In the genomic region with DNA sequence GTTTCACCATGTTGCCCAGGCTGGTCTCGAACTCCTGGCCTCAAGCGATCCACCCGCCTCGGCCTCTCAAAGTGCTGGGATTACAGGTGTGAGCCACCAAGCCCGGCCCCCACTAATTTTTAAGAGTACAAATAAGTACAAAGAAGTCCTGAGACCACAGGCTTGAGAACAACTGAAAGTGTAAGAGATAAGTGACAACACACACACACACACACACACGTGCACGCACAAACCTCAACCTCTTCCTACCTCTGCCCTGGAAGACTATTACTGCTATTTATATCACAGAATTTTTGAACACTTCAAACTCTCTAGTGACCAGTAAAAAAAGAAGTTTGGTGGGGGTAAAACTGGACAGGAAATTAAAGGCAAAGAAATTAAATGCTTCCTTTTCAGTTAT, we compare ENCODE assay signal across 19 cellular contexts. TPM values are rescaled to one million over a fixed set of nuclear protein-coding genes. Genes with fewer than 3 reads are reported as not detected.
A peak's percentile ranks its signal among the peaks of the same experiment; 100 is the strongest.
DNase-seq lines count a peak whose midpoint lies in the region; ATAC-seq and TF ChIP-seq lines count a peak whose summit lies in the region.
"Had no signal": no experiment of that assay in that cellular context is flagged by ENCODE, and none has a peak within 500 bp of the region (broad histone marks: within the 10 kb centered on the region; RNA-seq: fewer than 3 reads in every experiment).

No MANE protein-coding gene starts in this region.

- dilution Hi-C loops in IMR-90 (cut with HindIII; ENCODE audit: low sequenced_read_pairs, unreplicated experiment), result no loop called here

- peaks cover 24% of the 10 kb centered on the region for H3K36me3 Mint-ChIP-seq in activated naive CD4-positive, alpha-beta T cell treated with anti-CD3 and anti-CD28 coated beads, Interleukin-2, amount 10 ng/mL, durations not matched to agents 7 days and 5 days
- peaks cover 0 to 17% of the 10 kb centered on the region in 2 donors for H3K36me3 Mint-ChIP-seq in activated naive CD4-positive, alpha-beta T cell treated with anti-CD3 and anti-CD28 coated beads, Interleukin-2, amount 50 U/mL, for 72 hours
- H3K36me3 Mint-ChIP-seq in activated naive CD8-positive, alpha-beta T cell treated with anti-CD3 and anti-CD28 coated beads, Interleukin-2, amount 10 ng/mL, durations not matched to agents 7 days and 5 days, result peaks cover 13% of the 10 kb centered on the region
- peaks cover 8% of the 10 kb centered on the region for H3K36me3 Mint-ChIP-seq in progenitor cell of endocrine pancreas (ENCODE audit: insufficient read depth)

- H3K27me3 Mint-ChIP-seq in activated naive CD4-positive, alpha-beta T cell treated with anti-CD3 and anti-CD28 coated beads, Interleukin-2, amount 10 ng/mL, durations not matched to agents 7 days and 5 days, result no peaks in the 10 kb centered on the region
- no peaks in the 10 kb centered on the region for H3K27me3 Mint-ChIP-seq in activated naive CD8-positive, alpha-beta T cell treated with anti-CD3 and anti-CD28 coated beads, Interleukin-2, amount 10 ng/mL, durations not matched to agents 7 days and 5 days
- H3K27me3 Mint-ChIP-seq in progenitor cell of endocrine pancreas, result no peaks in the 10 kb centered on the region

- H3K9me3 ChIP-seq in IMR-90 (ENCODE audit: control insufficient read depth, insufficient read depth, low read length), result no peaks in the 10 kb centered on the region
- H3K9me3 ChIP-seq: ovary had no signal

- H4K8ac ChIP-seq in IMR-90 (ENCODE audit: low read depth in 2 of 2, low read length in 2 of 2), result no peak overlapping the region

- H2BK120ac ChIP-seq in IMR-90 (ENCODE audit: low read depth, low read length), result no peak overlapping the region

- no peak overlapping the region for H2AK9ac ChIP-seq in IMR-90 (replicated peaks; ENCODE audit: low read depth, low read length, poor library complexity)

- H3K36me3 ChIP-seq in IMR-90 (ENCODE audit: control insufficient read depth, insufficient read depth, low read length), result no peaks in the 10 kb centered on the region
- H3K36me3 ChIP-seq: ovary had no signal

- H2BK5ac ChIP-seq in IMR-90 (ENCODE audit: low read depth, low read length, poor library complexity, severe bottlenecking), result no peak overlapping the region

- peaks cover 44% of the 10 kb centered on the region for H3K4me1 Mint-ChIP-seq in activated naive CD4-positive, alpha-beta T cell treated with anti-CD3 and anti-CD28 coated beads, Interleukin-2, amount 10 ng/mL, durations not matched to agents 7 days and 5 days
- peaks cover 22% of the 10 kb centered on the region for H3K4me1 Mint-ChIP-seq in activated naive CD8-positive, alpha-beta T cell treated with anti-CD3 and anti-CD28 coated beads, Interleukin-2, amount 10 ng/mL, durations not matched to agents 7 days and 5 days
- H3K4me1 Mint-ChIP-seq in progenitor cell of endocrine pancreas (ENCODE audit: low read depth), result peaks cover 11% of the 10 kb centered on the region

- H2BK20ac ChIP-seq in IMR-90 (ENCODE audit: low read depth, low read length), result no peak overlapping the region

- in situ Hi-C loops in IMR-90 (cut with MboI; ENCODE audit: low sequenced_read_pairs), result no loop called here
- in situ Hi-C loops in GM13977 (cut with MboI; ENCODE audit: low pct_unique_long_range_greater_than_20kb, low sequenced_read_pairs, unreplicated experiment), result no loop called here

- no peak overlapping the region for H3K4me2 ChIP-seq in IMR-90 (ENCODE audit: low read depth, low read length)

- no peak overlapping the region for H4K91ac ChIP-seq in IMR-90 (ENCODE audit: insufficient read depth, low read depth, low read length)

- H3K4me3 ChIP-seq in IMR-90 (ENCODE audit: insufficient read depth, low read depth, low read length), result no peak overlapping the region
- H3K4me3 ChIP-seq: dorsolateral prefrontal cortex, ovary, SK-N-MC had no signal

- no peak for TF ChIP-seq POLR2A in IMR-90 (IDR thresholded peaks at IDR 0.05; ENCODE audit: low read depth, low read length)

- intact Hi-C loops in IMR-90 (cut with micrococcal nuclease), result no loop called here

- no peak overlapping the region for H3K9ac ChIP-seq in IMR-90 (ENCODE audit: low read depth, low read length)

- TF ChIP-seq RAD21 in IMR-90 (IDR thresholded peaks at IDR 0.05; ENCODE audit: low read length), result no peak

- no TSS peak for BruUV-seq in IMR-90 (replicated peaks; lab: Mats Ljungman, UMichigan)

- H2AFZ ChIP-seq in IMR-90 (replicated peaks; ENCODE audit: low read length, poor library complexity), result no peak overlapping the region

- TF ChIP-seq CTCF in IMR-90 (conservative IDR thresholded peaks at IDR 0.05; ENCODE audit: low read depth, low read length) (no peak), progenitor cell of endocrine pancreas (IDR thresholded peaks at IDR 0.05; ENCODE audit: unreplicated experiment) (no peak), GM13977 (IDR thresholded peaks at IDR 0.05; ENCODE audit: extremely low read depth, insufficient read depth, missing control alignments) (no peak)

- no peak overlapping the region for H2BK15ac ChIP-seq in IMR-90 (ENCODE audit: low read depth, low read length)

- CTCF ChIA-PET in activated naive CD4-positive, alpha-beta T cell treated with anti-CD3 and anti-CD28 coated beads, Interleukin-2, amount 10 ng/mL, durations not matched to agents 7 days and 5 days (lab: Charles Lee), result no interaction called here
- CTCF ChIA-PET in IMR-90 (lab: Yijun Ruan, JAX), result no interaction called here

- no peak for ATAC-seq in activated naive CD4-positive, alpha-beta T cell treated with anti-CD3 and anti-CD28 coated beads, Interleukin-2, amount 50 U/mL, for 72 hours
- no peak for ATAC-seq in IMR-90 (ENCODE audit: low read depth)
- no peak for ATAC-seq in activated naive CD8-positive, alpha-beta T cell treated with anti-CD3 and anti-CD28 coated beads, Interleukin-2, amount 10 ng/mL, durations not matched to agents 7 days and 5 days (ENCODE audit: low read depth)
- no peak for ATAC-seq in HG03045 (IDR thresholded peaks at IDR 0.05; ENCODE audit: unreplicated experiment)
- ATAC-seq: Panc1 had no signal

- 0 out of 2 replicates have a peak overlapping the region, but pooled peaks have one; percentile 12 for H3K56ac ChIP-seq in IMR-90 (ENCODE audit: extremely low read depth, insufficient read depth, low read length)

- H3K4me1 ChIP-seq in IMR-90 (ENCODE audit: control insufficient read depth, insufficient read depth, low read length), result peaks cover 2% of the 10 kb centered on the region; the same call in 1 of the 2 replicates

- DNase-seq in activated naive CD4-positive, alpha-beta T cell treated with anti-CD3 and anti-CD28 coated beads, Interleukin-2, amount 10 ng/mL, durations not matched to agents 7 days and 5 days, result peak; percentile 25
- no peak for DNase-seq in activated naive CD4-positive, alpha-beta T cell treated with anti-CD3 and anti-CD28 coated beads, Interleukin-2, amount 50 U/mL, for 72 hours (ENCODE audit: low spot score in 2 of 2)
- DNase-seq in IMR-90, result no peak
- no peak for DNase-seq in activated naive CD8-positive, alpha-beta T cell treated with anti-CD3 and anti-CD28 coated beads, Interleukin-2, amount 10 ng/mL, durations not matched to agents 7 days and 5 days
- DNase-seq in progenitor cell of endocrine pancreas (ENCODE audit: low spot score, unreplicated experiment), result no peak
- DNase-seq in NCI-H2171 treated with DMSO at 0.1 percent for 48 hours (lab: John Stamatoyannopoulos, UW), result no peak
- DNase-seq in GM13977 (ENCODE audit: low spot score), result no peak
- DNase-seq: activated CD4-positive, alpha-beta T cell treated with anti-CD3 and anti-CD28 coated beads, Interleukin-2, amount 50 U/mL, for 1 hour; activated effector memory CD4-positive, alpha-beta T cell treated with Interleukin-2 at 50 U/mL for 16 hours; dorsolateral prefrontal cortex; GDM1; NCI-H2081; NCI-H526 treated with DMSO at 0.1 percent for 48 hours; ovary; stimulated activated CD4-positive, alpha-beta T cell treated with anti-CD3 and anti-CD28 coated beads, Interleukin-2, amount 100 ng/mL, for 48 hours had no signal

- H3K27me3 ChIP-seq in IMR-90 (ENCODE audit: control insufficient read depth, insufficient read depth, low read length), result peaks cover 2% of the 10 kb centered on the region; the same call in 1 of the 2 replicates
- H3K27me3 ChIP-seq: ovary had no signal

- H3K23ac ChIP-seq in IMR-90 (ENCODE audit: low read depth, low read length), result no peak overlapping the region

- peaks cover 3 to 14% of the 10 kb centered on the region in 2 experiments; a peak in 2 of 4 replicates for H3K79me1 ChIP-seq in IMR-90 (ENCODE audit: low read depth in 1 of 2, low read length in 2 of 2)

- H3K27ac ChIP-seq in IMR-90 (ENCODE audit: insufficient read depth, low read length), result no peak overlapping the region
- H3K27ac ChIP-seq: dorsolateral prefrontal cortex, ovary had no signal

- WGBS in IMR-90 (ENCODE audit: extremely low coverage in 2 of 2, insufficient read length in 1 of 2), 2 experiments, result no CpG with 5 or more reads among the region's 7 CpGs

- no peaks in the 10 kb centered on the region for H4K20me1 ChIP-seq in IMR-90 (ENCODE audit: insufficient read depth, low read length)

- no peak overlapping the region for H3K18ac ChIP-seq in IMR-90 (ENCODE audit: low read depth, low read length)

- H3K27ac Mint-ChIP-seq in activated naive CD4-positive, alpha-beta T cell treated with anti-CD3 and anti-CD28 coated beads, Interleukin-2, amount 10 ng/mL, durations not matched to agents 7 days and 5 days, result no peak overlapping the region
- H3K27ac Mint-ChIP-seq in activated naive CD4-positive, alpha-beta T cell treated with anti-CD3 and anti-CD28 coated beads, Interleukin-2, amount 50 U/mL, for 72 hours, result peak overlapping the region in 1 of 2 donors; percentile 84
- H3K27ac Mint-ChIP-seq in activated naive CD8-positive, alpha-beta T cell treated with anti-CD3 and anti-CD28 coated beads, Interleukin-2, amount 10 ng/mL, durations not matched to agents 7 days and 5 days, result no peak overlapping the region
- peak overlapping the region; percentile 20 for H3K27ac Mint-ChIP-seq in progenitor cell of endocrine pancreas

- H3K14ac ChIP-seq in IMR-90 (replicated peaks; ENCODE audit: low read depth, low read length), result no peak overlapping the region

- H4K5ac ChIP-seq in IMR-90 (ENCODE audit: low read depth, low read length), result no peak overlapping the region

- POLR2A ChIA-PET in IMR-90 (lab: Charles Lee; ENCODE audit: unreplicated experiment), result no interaction called here
- POLR2A ChIA-PET in activated naive CD8-positive, alpha-beta T cell treated with anti-CD3 and anti-CD28 coated beads, Interleukin-2, amount 10 ng/mL, durations not matched to agents 7 days and 5 days (lab: Charles Lee), result no interaction called here

- H3K9me1 ChIP-seq in IMR-90 (ENCODE audit: insufficient read depth, low read length), result no peaks in the 10 kb centered on the region; the same call in 1 of the 2 replicates

- no peak overlapping the region for H3K4me3 Mint-ChIP-seq in activated naive CD4-positive, alpha-beta T cell treated with anti-CD3 and anti-CD28 coated beads, Interleukin-2, amount 10 ng/mL, durations not matched to agents 7 days and 5 days
- H3K4me3 Mint-ChIP-seq in activated naive CD8-positive, alpha-beta T cell treated with anti-CD3 and anti-CD28 coated beads, Interleukin-2, amount 10 ng/mL, durations not matched to agents 7 days and 5 days, result peak overlapping the region; percentile 50
- no peak overlapping the region for H3K4me3 Mint-ChIP-seq in progenitor cell of endocrine pancreas (ENCODE audit: low read depth)

- H2AK5ac ChIP-seq in IMR-90 (ENCODE audit: low read depth, low read length), result no peak overlapping the region

- H3K9me3 Mint-ChIP-seq in activated naive CD4-positive, alpha-beta T cell treated with anti-CD3 and anti-CD28 coated beads, Interleukin-2, amount 10 ng/mL, durations not matched to agents 7 days and 5 days, result no peaks in the 10 kb centered on the region
- no peaks in the 10 kb centered on the region for H3K9me3 Mint-ChIP-seq in activated naive CD4-positive, alpha-beta T cell treated with anti-CD3 and anti-CD28 coated beads, Interleukin-2, amount 50 U/mL, for 72 hours
- H3K9me3 Mint-ChIP-seq in activated naive CD8-positive, alpha-beta T cell treated with anti-CD3 and anti-CD28 coated beads, Interleukin-2, amount 10 ng/mL, durations not matched to agents 7 days and 5 days, result no peaks in the 10 kb centered on the region
- H3K9me3 Mint-ChIP-seq in progenitor cell of endocrine pancreas (ENCODE audit: low read depth), result no peaks in the 10 kb centered on the region
- H3K9me3 Mint-ChIP-seq: IgD-negative memory B cell had no signal

- no peak overlapping the region for H3K4ac ChIP-seq in IMR-90 (ENCODE audit: low read depth, low read length)

RNA-seq across cellular contexts. Expression of gene KLHL15, which starts 7.5 kb away (rescaled TPM):
- total RNA-seq in activated naive CD4-positive, alpha-beta T cell treated with anti-CD3 and anti-CD28 coated beads, Interleukin-2, amount 50 U/mL, for 72 hours, result 10 to 100 TPM; 11.8 to 31.6 TPM
- total RNA-seq in IMR-90 (2012; rRNA removed), result 7.5 and 11.1 TPM in 2 replicates
- 2.0 and 2.4 TPM in 2 replicates for polyA plus RNA-seq in IMR-90 (2012; rRNA removed)
- 0.44 and 0.73 TPM in 2 replicates for polyA plus RNA-seq in IMR-90 (2012; cell fraction: cytosol; rRNA removed)
- polyA plus RNA-seq in IMR-90 (2012; cell fraction: nucleus; rRNA removed; ENCODE audit: low replicate concordance), result 0.47 and 6.5 TPM in 2 replicates
- 10 to 100 TPM; 12.2 to 14.3 TPM for total RNA-seq in activated naive CD8-positive, alpha-beta T cell treated with anti-CD3 and anti-CD28 coated beads, Interleukin-2, amount 10 ng/mL, durations not matched to agents 7 days and 5 days
- total RNA-seq in progenitor cell of endocrine pancreas, result 16.0 and 16.2 TPM in 2 replicates

RNA-seq across cellular contexts. Expression of gene EIF2S3, which starts 35.3 kb away (rescaled TPM):
- total RNA-seq in activated naive CD4-positive, alpha-beta T cell treated with anti-CD3 and anti-CD28 coated beads, Interleukin-2, amount 50 U/mL, for 72 hours, result 100 to 1,000 TPM; 232 to 306 TPM
- total RNA-seq in IMR-90 (2012; rRNA removed) (416 and 419 TPM in 2 replicates), progenitor cell of endocrine pancreas (473 and 501 TPM in 2 replicates)
- 71.8 and 97.9 TPM in 2 replicates for polyA plus RNA-seq in IMR-90 (2012; rRNA removed)
- polyA plus RNA-seq in IMR-90 (2012; cell fraction: cytosol; rRNA removed), result 25.4 and 26.6 TPM in 2 replicates
- 23.5 and 133 TPM in 2 replicates for polyA plus RNA-seq in IMR-90 (2012; cell fraction: nucleus; rRNA removed; ENCODE audit: low replicate concordance)
- total RNA-seq in activated naive CD8-positive, alpha-beta T cell treated with anti-CD3 and anti-CD28 coated beads, Interleukin-2, amount 10 ng/mL, durations not matched to agents 7 days and 5 days, result 100 to 1,000 TPM; 194 to 199 TPM
